ENCODE assay signal across 12 cellular contexts in genomic region chr6:41702771-41703494, GRCh38. TPM values are rescaled to one million over a fixed set of nuclear protein-coding genes. Genes with fewer than 3 reads are reported as not detected.
"Had no signal": no experiment of that assay in that cellular context is flagged by ENCODE, and none has a peak within 500 bp of the region (broad histone marks: within the 10 kb centered on the region; RNA-seq: fewer than 3 reads in every experiment).

No MANE protein-coding gene starts in this region.

- H3K4me3 Mint-ChIP-seq: activated CD4-positive, alpha-beta T cell treated with anti-CD3 and anti-CD28 coated beads, Interleukin-2, amount 10 ng/mL, durations not matched to agents 24 days and 14 days; activated naive CD4-positive, alpha-beta T cell treated with anti-CD3 and anti-CD28 coated beads, Interleukin-2, amount 10 ng/mL, durations not matched to agents 7 days and 5 days; activated T-helper 17 cell treated with anti-CD3 and anti-CD28 coated beads, Interleukin-2, amount 50 U/mL, for 72 hours; T-helper 1 cell treated with Interleukin-12 subunit alpha and Interleukin-12 subunit beta and Interleukin-4 antibody, amounts not matched to agents 30 μg/mL and 1 μg/mL, for 36 hours had no signal

- H3K27me3 Mint-ChIP-seq: activated CD4-positive, alpha-beta T cell treated with anti-CD3 and anti-CD28 coated beads, Interleukin-2, amount 10 ng/mL, durations not matched to agents 24 days and 14 days; activated naive CD4-positive, alpha-beta T cell treated with anti-CD3 and anti-CD28 coated beads, Interleukin-2, amount 10 ng/mL, durations not matched to agents 7 days and 5 days; activated T-helper 17 cell treated with anti-CD3 and anti-CD28 coated beads, Interleukin-2, amount 50 U/mL, for 72 hours had no signal

- H3K4me3 ChIP-seq: adrenal gland, suprapubic skin, upper lobe of right lung had no signal

- H3K27me3 ChIP-seq: adrenal gland, suprapubic skin, upper lobe of right lung had no signal

- H3K27ac Mint-ChIP-seq: activated CD4-positive, alpha-beta T cell treated with anti-CD3 and anti-CD28 coated beads, Interleukin-2, amount 10 ng/mL, durations not matched to agents 24 days and 14 days; activated naive CD4-positive, alpha-beta T cell treated with anti-CD3 and anti-CD28 coated beads, Interleukin-2, amount 10 ng/mL, durations not matched to agents 7 days and 5 days; activated T-helper 17 cell treated with anti-CD3 and anti-CD28 coated beads, Interleukin-2, amount 50 U/mL, for 72 hours; T-helper 1 cell treated with Interleukin-12 subunit alpha and Interleukin-12 subunit beta and Interleukin-4 antibody, amounts not matched to agents 30 μg/mL and 1 μg/mL, for 36 hours had no signal

- H3K27ac ChIP-seq: adrenal gland, suprapubic skin, upper lobe of right lung had no signal

- H3K9me3 ChIP-seq: adrenal gland, suprapubic skin, upper lobe of right lung had no signal

- ATAC-seq: activated T-helper 17 cell treated with anti-CD3 and anti-CD28 coated beads, Interleukin-2, amount 50 U/mL, for 72 hours; left lobe of liver; SK-N-SH treated with all-trans-retinoic acid at 6 μM for 48 hours; upper lobe of right lung had no signal

- H3K9me3 Mint-ChIP-seq: activated CD4-positive, alpha-beta T cell treated with anti-CD3 and anti-CD28 coated beads, Interleukin-2, amount 10 ng/mL, durations not matched to agents 24 days and 14 days; activated naive CD4-positive, alpha-beta T cell treated with anti-CD3 and anti-CD28 coated beads, Interleukin-2, amount 10 ng/mL, durations not matched to agents 7 days and 5 days; activated T-helper 17 cell treated with anti-CD3 and anti-CD28 coated beads, Interleukin-2, amount 50 U/mL, for 72 hours; T-helper 1 cell treated with Interleukin-12 subunit alpha and Interleukin-12 subunit beta and Interleukin-4 antibody, amounts not matched to agents 30 μg/mL and 1 μg/mL, for 36 hours had no signal

- DNase-seq: activated CD4-positive, alpha-beta T cell treated with anti-CD3 and anti-CD28 coated beads, Interleukin-2, amount 10 ng/mL, durations not matched to agents 24 days and 14 days; activated CD8-positive, alpha-beta memory T cell treated with anti-CD3 and anti-CD28 coated beads for 24 hours; activated naive CD4-positive, alpha-beta T cell treated with anti-CD3 and anti-CD28 coated beads, Interleukin-2, amount 10 ng/mL, durations not matched to agents 7 days and 5 days; adrenal gland; central memory CD4-positive, alpha-beta T cell; mesendoderm; upper lobe of right lung had no signal

- H3K36me3 ChIP-seq: adrenal gland had no signal

RNA-seq across cellular contexts. Expression of gene PGC, which starts 44.3 kb away (rescaled TPM):
- total RNA-seq: activated CD4-positive, alpha-beta T cell treated with anti-CD3 and anti-CD28 coated beads, Interleukin-2, amount 10 ng/mL, durations not matched to agents 24 days and 14 days; activated T-helper 17 cell treated with anti-CD3 and anti-CD28 coated beads, Interleukin-2, amount 50 U/mL, for 72 hours; suprapubic skin had no signal
